In genomic region chr14:32010561-32011188, GRCh38 we compare ENCODE assay signal across 1 cellular context.
TF ChIP-seq lines count a peak whose summit lies in the region.

No MANE protein-coding gene starts in this region.

TF ChIP-seq in K562, 482 proteins besides CTCF, POLR2A, EP300 and RAD21 (continued from another document and continues in another):
- TF ChIP-seq, protein P1, sequence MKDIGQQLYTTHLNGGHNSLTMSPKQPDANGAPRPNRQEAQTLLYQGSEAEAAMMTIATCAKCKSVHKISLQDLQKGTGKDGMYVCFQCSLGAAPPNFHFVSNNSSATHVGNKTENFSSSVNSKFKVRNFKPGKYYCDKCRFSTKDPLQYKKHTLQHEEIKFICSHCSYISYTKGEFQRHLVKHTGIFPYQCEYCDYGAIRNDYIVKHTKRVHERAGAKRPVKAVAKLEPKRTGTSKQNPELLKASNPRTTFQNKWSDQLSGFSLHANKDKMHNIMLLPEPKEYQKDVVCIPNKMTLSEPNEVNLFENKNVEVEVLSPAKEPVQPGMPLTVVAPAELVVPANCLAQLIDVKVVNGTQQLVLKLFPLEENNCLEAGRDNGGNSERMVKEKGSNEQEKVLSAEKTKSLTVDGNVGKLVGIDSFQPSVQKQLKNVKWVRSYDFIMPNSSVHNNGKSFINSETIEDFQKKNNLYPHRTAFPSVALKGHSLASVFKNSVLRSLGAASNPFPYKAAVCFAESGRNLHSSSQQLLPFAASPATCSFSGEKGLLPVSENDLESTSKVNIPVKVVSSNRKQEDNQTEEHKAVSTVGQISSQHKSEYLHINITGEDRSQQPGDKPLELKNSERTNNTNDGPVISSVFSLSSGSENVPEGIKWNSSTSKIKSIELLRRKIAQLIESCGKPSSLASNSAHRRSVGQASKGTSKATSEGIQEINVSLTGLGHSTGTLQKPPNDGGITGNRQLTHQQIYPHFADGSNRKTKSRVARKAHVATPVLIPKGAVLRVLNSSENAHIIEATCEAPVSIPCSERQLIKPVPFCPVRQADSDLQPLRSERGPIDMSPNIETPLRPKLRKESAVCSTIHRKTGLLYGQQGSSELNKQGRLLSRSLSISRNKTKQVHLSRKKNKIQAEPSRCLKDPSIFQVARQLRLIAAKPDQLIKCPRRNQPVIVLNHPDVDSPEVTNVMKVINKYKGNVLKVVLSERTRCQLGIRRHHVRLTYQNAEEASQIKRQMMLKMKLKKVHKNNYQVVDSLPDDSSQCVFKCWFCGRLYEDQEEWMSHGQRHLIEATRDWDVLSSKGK (CRISPR knock-in tag; IDR thresholded peaks at IDR 0.05): no peak
- TF ChIP-seq, protein P2, sequence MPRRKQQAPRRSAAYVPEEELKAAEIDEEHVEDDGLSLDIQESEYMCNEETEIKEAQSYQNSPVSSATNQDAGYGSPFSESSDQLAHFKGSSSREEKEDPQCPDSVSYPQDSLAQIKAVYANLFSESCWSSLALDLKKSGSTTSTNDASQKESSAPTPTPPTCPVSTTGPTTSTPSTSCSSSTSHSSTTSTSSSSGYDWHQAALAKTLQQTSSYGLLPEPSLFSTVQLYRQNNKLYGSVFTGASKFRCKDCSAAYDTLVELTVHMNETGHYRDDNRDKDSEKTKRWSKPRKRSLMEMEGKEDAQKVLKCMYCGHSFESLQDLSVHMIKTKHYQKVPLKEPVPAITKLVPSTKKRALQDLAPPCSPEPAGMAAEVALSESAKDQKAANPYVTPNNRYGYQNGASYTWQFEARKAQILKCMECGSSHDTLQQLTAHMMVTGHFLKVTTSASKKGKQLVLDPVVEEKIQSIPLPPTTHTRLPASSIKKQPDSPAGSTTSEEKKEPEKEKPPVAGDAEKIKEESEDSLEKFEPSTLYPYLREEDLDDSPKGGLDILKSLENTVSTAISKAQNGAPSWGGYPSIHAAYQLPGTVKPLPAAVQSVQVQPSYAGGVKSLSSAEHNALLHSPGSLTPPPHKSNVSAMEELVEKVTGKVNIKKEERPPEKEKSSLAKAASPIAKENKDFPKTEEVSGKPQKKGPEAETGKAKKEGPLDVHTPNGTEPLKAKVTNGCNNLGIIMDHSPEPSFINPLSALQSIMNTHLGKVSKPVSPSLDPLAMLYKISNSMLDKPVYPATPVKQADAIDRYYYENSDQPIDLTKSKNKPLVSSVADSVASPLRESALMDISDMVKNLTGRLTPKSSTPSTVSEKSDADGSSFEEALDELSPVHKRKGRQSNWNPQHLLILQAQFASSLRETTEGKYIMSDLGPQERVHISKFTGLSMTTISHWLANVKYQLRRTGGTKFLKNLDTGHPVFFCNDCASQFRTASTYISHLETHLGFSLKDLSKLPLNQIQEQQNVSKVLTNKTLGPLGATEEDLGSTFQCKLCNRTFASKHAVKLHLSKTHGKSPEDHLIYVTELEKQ (CRISPR knock-in tag; IDR thresholded peaks at IDR 0.05): no peak
- TF ChIP-seq FOSL1 (tag; conservative IDR thresholded peaks at IDR 0.05) (peak; percentile 98), HBP1 (CRISPR knock-in tag; IDR thresholded peaks at IDR 0.05) (no peak), CSDE1 (IDR thresholded peaks at IDR 0.05) (no peak), TEAD4 (IDR thresholded peaks at IDR 0.05; ENCODE audit: low read length) (peak; percentile 31; the same call in 1 of the 2 replicates), TEAD4 (CRISPR knock-in tag; IDR thresholded peaks at IDR 0.05; ENCODE audit: borderline replicate concordance) (no peak), ZSCAN32 (CRISPR knock-in tag; IDR thresholded peaks at IDR 0.05) (no peak), MYC (IDR thresholded peaks at IDR 0.05; ENCODE audit: low read depth, low read length) (no peak), MYC (CRISPR knock-in tag; IDR thresholded peaks at IDR 0.05; ENCODE audit: borderline replicate concordance, low read depth) (no peak), NRF1 (conservative IDR thresholded peaks at IDR 0.05 in 1 of 2, IDR thresholded peaks at IDR 0.05 in 1 of 2) (no peak), MCM3 (IDR thresholded peaks at IDR 0.05) (no peak), ELF2 (CRISPR knock-in tag; IDR thresholded peaks at IDR 0.05) (no peak), ZNF75A (CRISPR knock-in tag; IDR thresholded peaks at IDR 0.05) (no peak), CTBP1 (IDR thresholded peaks at IDR 0.05; ENCODE audit: borderline replicate concordance) (peak; percentile 44; the same call in 1 of the 2 replicates), KDM1A (IDR thresholded peaks at IDR 0.05) (peak; percentile 50 to 53; a peak in 2 of 4 replicates), JUND (IDR thresholded peaks at IDR 0.05; ENCODE audit: borderline replicate concordance, low read depth, low read length) (peak; percentile 88), JUND (tag; IDR thresholded peaks at IDR 0.05; ENCODE audit: borderline replicate concordance, low read depth, low read length) (peak; percentile 83; the same call in 1 of the 3 replicates), POU5F1 (IDR thresholded peaks at IDR 0.05; ENCODE audit: borderline replicate concordance, low read depth, low read length, partially characterized antibody) (no peak), CC2D1A (IDR thresholded peaks at IDR 0.05) (no peak), NR2C1 (IDR thresholded peaks at IDR 0.05) (no peak), NR2C1 (tag; IDR thresholded peaks at IDR 0.05) (peak; percentile 38), CBFA2T3 (IDR thresholded peaks at IDR 0.05) (peak; percentile 85), PML (IDR thresholded peaks at IDR 0.05; ENCODE audit: low read length) (no peak), TSC22D4 (tag; IDR thresholded peaks at IDR 0.05) (no peak), AFF4 (CRISPR knock-in tag; IDR thresholded peaks at IDR 0.05) (no peak), SMARCA5 (IDR thresholded peaks at IDR 0.05) (no peak), DPF2 (IDR thresholded peaks at IDR 0.05) (peak; percentile 77; the same call in 1 of the 2 replicates), SNRNP70 (optimal IDR thresholded peaks at IDR 0.05; ENCODE audit: low read depth, low read length) (no peak), XRCC4 (IDR thresholded peaks at IDR 0.05; ENCODE audit: extremely low read depth, insufficient read depth, insufficient read length) (no peak), ATF7 (IDR thresholded peaks at IDR 0.05) (no peak), NEUROD1 (IDR thresholded peaks at IDR 0.05; ENCODE audit: borderline replicate concordance, low read depth, low read length, partially characterized antibody) (no peak), ZNF561 (CRISPR knock-in tag; conservative IDR thresholded peaks at IDR 0.05) (no peak), IFI16 (CRISPR knock-in tag; IDR thresholded peaks at IDR 0.05) (no peak), GTF2A2 (tag; IDR thresholded peaks at IDR 0.05) (no peak), CBX8 (IDR thresholded peaks at IDR 0.05; ENCODE audit: borderline replicate concordance, extremely low read depth, low read depth, low read length, poor library complexity, severe bottlenecking) (no peak), MAFG (tag; conservative IDR thresholded peaks at IDR 0.05) (no peak)
- TF ChIP-seq, protein P3, sequence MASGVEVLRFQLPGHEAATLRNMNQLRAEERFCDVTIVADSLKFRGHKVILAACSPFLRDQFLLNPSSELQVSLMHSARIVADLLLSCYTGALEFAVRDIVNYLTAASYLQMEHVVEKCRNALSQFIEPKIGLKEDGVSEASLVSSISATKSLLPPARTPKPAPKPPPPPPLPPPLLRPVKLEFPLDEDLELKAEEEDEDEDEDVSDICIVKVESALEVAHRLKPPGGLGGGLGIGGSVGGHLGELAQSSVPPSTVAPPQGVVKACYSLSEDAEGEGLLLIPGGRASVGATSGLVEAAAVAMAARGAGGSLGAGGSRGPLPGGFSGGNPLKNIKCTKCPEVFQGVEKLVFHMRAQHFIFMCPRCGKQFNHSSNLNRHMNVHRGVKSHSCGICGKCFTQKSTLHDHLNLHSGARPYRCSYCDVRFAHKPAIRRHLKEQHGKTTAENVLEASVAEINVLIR (CRISPR knock-in tag; IDR thresholded peaks at IDR 0.05): no peak
- TF ChIP-seq, protein P4, sequence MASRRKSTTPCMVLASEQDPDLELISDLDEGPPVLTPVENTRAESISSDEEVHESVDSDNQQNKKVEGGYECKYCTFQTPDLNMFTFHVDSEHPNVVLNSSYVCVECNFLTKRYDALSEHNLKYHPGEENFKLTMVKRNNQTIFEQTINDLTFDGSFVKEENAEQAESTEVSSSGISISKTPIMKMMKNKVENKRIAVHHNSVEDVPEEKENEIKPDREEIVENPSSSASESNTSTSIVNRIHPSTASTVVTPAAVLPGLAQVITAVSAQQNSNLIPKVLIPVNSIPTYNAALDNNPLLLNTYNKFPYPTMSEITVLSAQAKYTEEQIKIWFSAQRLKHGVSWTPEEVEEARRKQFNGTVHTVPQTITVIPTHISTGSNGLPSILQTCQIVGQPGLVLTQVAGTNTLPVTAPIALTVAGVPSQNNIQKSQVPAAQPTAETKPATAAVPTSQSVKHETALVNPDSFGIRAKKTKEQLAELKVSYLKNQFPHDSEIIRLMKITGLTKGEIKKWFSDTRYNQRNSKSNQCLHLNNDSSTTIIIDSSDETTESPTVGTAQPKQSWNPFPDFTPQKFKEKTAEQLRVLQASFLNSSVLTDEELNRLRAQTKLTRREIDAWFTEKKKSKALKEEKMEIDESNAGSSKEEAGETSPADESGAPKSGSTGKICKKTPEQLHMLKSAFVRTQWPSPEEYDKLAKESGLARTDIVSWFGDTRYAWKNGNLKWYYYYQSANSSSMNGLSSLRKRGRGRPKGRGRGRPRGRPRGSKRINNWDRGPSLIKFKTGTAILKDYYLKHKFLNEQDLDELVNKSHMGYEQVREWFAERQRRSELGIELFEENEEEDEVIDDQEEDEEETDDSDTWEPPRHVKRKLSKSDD (conservative IDR thresholded peaks at IDR 0.05; ENCODE audit: low read length): no peak
- TF ChIP-seq, protein P5, sequence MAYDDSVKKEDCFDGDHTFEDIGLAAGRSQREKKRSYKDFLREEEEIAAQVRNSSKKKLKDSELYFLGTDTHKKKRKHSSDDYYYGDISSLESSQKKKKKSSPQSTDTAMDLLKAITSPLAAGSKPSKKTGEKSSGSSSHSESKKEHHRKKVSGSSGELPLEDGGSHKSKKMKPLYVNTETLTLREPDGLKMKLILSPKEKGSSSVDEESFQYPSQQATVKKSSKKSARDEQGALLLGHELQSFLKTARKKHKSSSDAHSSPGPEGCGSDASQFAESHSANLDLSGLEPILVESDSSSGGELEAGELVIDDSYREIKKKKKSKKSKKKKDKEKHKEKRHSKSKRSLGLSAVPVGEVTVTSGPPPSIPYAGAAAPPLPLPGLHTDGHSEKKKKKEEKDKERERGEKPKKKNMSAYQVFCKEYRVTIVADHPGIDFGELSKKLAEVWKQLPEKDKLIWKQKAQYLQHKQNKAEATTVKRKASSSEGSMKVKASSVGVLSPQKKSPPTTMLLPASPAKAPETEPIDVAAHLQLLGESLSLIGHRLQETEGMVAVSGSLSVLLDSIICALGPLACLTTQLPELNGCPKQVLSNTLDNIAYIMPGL (CRISPR knock-in tag; IDR thresholded peaks at IDR 0.05): no peak
- TF ChIP-seq, protein P6, sequence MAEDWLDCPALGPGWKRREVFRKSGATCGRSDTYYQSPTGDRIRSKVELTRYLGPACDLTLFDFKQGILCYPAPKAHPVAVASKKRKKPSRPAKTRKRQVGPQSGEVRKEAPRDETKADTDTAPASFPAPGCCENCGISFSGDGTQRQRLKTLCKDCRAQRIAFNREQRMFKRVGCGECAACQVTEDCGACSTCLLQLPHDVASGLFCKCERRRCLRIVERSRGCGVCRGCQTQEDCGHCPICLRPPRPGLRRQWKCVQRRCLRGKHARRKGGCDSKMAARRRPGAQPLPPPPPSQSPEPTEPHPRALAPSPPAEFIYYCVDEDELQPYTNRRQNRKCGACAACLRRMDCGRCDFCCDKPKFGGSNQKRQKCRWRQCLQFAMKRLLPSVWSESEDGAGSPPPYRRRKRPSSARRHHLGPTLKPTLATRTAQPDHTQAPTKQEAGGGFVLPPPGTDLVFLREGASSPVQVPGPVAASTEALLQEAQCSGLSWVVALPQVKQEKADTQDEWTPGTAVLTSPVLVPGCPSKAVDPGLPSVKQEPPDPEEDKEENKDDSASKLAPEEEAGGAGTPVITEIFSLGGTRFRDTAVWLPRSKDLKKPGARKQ (CRISPR knock-in tag; IDR thresholded peaks at IDR 0.05): no peak
- TF ChIP-seq, protein P7, sequence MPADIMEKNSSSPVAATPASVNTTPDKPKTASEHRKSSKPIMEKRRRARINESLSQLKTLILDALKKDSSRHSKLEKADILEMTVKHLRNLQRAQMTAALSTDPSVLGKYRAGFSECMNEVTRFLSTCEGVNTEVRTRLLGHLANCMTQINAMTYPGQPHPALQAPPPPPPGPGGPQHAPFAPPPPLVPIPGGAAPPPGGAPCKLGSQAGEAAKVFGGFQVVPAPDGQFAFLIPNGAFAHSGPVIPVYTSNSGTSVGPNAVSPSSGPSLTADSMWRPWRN (IDR thresholded peaks at IDR 0.05; ENCODE audit: low read depth): no peak
